In the genomic region with DNA sequence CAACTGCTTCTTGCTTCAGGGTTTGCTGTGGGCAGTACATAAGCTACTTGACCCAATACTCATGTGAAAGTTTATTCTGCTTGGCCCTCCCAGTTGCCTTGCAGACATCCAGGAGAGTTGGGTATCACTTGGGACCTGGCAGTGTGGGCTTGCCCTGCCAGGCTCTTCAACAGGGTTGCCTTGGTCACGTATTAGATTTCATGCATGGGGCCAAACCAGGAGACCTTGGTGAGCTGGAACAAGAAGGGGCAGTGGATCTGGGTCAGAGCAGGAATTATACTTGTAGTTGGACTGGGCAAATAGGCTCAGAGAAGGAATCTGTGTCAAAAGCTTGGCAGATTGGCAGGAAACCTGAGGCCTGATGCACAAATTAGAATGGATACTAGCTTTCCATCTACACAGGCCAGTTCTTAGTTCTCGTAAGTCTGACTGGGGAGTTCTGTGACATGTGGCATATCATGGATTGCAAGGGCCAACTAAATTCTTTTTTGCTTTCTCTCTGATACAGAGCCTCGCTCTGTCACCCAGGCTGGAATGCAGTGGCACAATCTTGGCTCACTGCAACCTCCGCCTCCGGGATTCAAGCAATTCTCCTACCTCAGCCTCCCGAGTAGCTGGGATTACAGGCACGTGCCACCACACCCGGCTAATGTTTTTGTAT, we compare ENCODE assay signal across 1 cellular context.
TF ChIP-seq lines count a peak whose summit lies in the region.

No MANE protein-coding gene starts in this region.

TF ChIP-seq in H1, 55 proteins besides CTCF, POLR2A, EP300 and RAD21:
- TF ChIP-seq BRCA1 (IDR thresholded peaks at IDR 0.05; ENCODE audit: low read depth, low read length) (no peak), CTBP2 (IDR thresholded peaks at IDR 0.05; ENCODE audit: borderline replicate concordance, insufficient read depth, insufficient read length, low read length) (no peak), POU5F1 (IDR thresholded peaks at IDR 0.05; ENCODE audit: low read depth, low read length) (no peak), RBBP5 (IDR thresholded peaks at IDR 0.05; ENCODE audit: borderline replicate concordance, low read depth, low read length) (no peak), SIX5 (IDR thresholded peaks at IDR 0.05; ENCODE audit: low read depth, low read length) (no peak), TAF7 (optimal IDR thresholded peaks at IDR 0.05; ENCODE audit: borderline replicate concordance, low read depth, low read length) (no peak), ASH2L (IDR thresholded peaks at IDR 0.05; ENCODE audit: low read length) (no peak), MAFK (IDR thresholded peaks at IDR 0.05; ENCODE audit: low read depth, low read length) (no peak), RNF2 (IDR thresholded peaks at IDR 0.05; ENCODE audit: borderline replicate concordance, low read depth, low read length, missing control alignments, poor library complexity, severe bottlenecking) (no peak)
